ENCODE assay signal across 8 cellular contexts in the genomic region with DNA sequence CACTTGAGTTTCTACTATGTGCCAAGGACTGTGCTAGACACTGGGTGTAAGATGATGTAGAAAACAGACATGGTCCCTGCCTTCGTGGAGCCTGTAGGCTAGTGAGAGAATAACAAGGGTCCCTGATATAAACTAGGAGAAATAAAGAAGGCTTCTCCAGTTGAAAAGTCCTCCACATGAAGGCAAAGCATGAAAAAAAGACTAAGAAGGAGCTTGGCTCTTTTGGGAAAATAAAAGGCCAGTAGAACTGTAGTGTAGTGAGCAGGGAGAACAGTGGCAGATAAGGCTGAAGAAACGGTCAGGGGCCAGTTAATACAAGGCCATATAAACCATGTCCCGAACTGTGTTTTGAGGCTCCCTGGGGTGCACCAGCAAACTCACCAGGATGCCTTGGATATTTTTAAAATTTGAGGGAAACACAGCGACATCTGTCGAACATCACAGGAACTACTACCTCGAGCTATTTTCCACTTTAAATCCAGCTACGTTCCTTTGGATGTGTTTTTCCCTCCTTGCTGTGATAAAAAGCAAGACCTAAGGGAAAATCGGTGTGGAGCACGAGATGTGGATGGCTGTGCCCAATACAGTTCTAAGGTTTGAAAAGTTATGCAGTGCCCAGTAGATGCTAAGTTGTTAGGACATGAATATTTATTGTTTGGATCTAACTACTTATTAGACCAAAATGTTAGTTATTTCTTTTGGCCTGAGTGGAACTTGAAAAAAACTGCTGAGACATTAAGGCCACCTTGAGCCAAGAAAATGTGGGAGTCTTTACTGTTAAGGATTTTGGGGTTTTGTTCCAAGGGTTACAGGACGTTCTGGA. TPM values are rescaled to one million over a fixed set of nuclear protein-coding genes. Genes with fewer than 3 reads are reported as not detected.
DNase-seq lines count a peak whose midpoint lies in the region; ATAC-seq, FAIRE-seq and TF ChIP-seq lines count a peak whose summit lies in the region.

No MANE protein-coding gene starts in this region.

- TF ChIP-seq POLR2A in H54 (IDR thresholded peaks at IDR 0.05; ENCODE audit: low read depth, low read length), result no peak

- no peaks in the 10 kb centered on the region for H3K9me3 Mint-ChIP-seq in natural killer cell treated with Interleukin-12 subunit alpha and Interleukin-12 subunit beta and Interleukin-15 and Interleukin-18, amount 100 ng/mL, for 72 hours
- H3K9me3 Mint-ChIP-seq in type B pancreatic cell, result no peaks in the 10 kb centered on the region

- no peaks in the 10 kb centered on the region for H3K36me3 Mint-ChIP-seq in natural killer cell treated with Interleukin-12 subunit alpha and Interleukin-12 subunit beta and Interleukin-15 and Interleukin-18, amount 100 ng/mL, for 72 hours
- no peaks in the 10 kb centered on the region for H3K36me3 Mint-ChIP-seq in type B pancreatic cell

- peak; percentile 61 for DNase-seq in H54 (ENCODE audit: insufficient read length, low spot score)
- peak; percentile 21 to 75 for DNase-seq in NCI-H524 (lab: John Stamatoyannopoulos, UW)
- DNase-seq in activated T-cell treated with anti-CD3 and anti-CD28 coated beads, Interleukin-2, amount 50 U/mL, for 1 hour, result peak; percentile 35
- peak; percentile 73 for DNase-seq in fibroblast of mammary gland (ENCODE audit: low read depth)
- peak; percentile 76 for DNase-seq in natural killer cell treated with Interleukin-12 subunit alpha and Interleukin-12 subunit beta and Interleukin-15 and Interleukin-18, amount 100 ng/mL, for 72 hours (ENCODE audit: low spot score)
- DNase-seq in type B pancreatic cell (ENCODE audit: extremely low spot score, unreplicated experiment), result no peak

- peak; percentile 89 for TF ChIP-seq CTCF in C4-2B (conservative IDR thresholded peaks at IDR 0.05)
- TF ChIP-seq CTCF in fibroblast of mammary gland (conservative IDR thresholded peaks at IDR 0.05; ENCODE audit: control insufficient read depth, insufficient read depth, low read depth, low read length), result peak; percentile 85
- TF ChIP-seq CTCF in type B pancreatic cell (conservative IDR thresholded peaks at IDR 0.05), result peak; percentile 89

- no peak overlapping the region for H3K4me3 Mint-ChIP-seq in natural killer cell treated with Interleukin-12 subunit alpha and Interleukin-12 subunit beta and Interleukin-15 and Interleukin-18, amount 100 ng/mL, for 72 hours
- no peak overlapping the region for H3K4me3 Mint-ChIP-seq in type B pancreatic cell

- H3K4me3 ChIP-seq in fibroblast of mammary gland (ENCODE audit: control insufficient read depth, low read depth, low read length), result no peak overlapping the region

- no peak overlapping the region for H3K27ac ChIP-seq in C4-2B

- H3K27me3 Mint-ChIP-seq in natural killer cell treated with Interleukin-12 subunit alpha and Interleukin-12 subunit beta and Interleukin-15 and Interleukin-18, amount 100 ng/mL, for 72 hours, result peaks cover 0 to 5% of the 10 kb centered on the region in 2 donors
- no peaks in the 10 kb centered on the region for H3K27me3 Mint-ChIP-seq in type B pancreatic cell

- H3K27ac Mint-ChIP-seq in natural killer cell treated with Interleukin-12 subunit alpha and Interleukin-12 subunit beta and Interleukin-15 and Interleukin-18, amount 100 ng/mL, for 72 hours, result no peak overlapping the region
- H3K27ac Mint-ChIP-seq in type B pancreatic cell, result no peak overlapping the region

- FAIRE-seq in H54 (lab: Jason Lieb, UNC), result peak; percentile 98

- H3K4me1 Mint-ChIP-seq in natural killer cell treated with Interleukin-12 subunit alpha and Interleukin-12 subunit beta and Interleukin-15 and Interleukin-18, amount 100 ng/mL, for 72 hours (ENCODE audit: low read depth in 2 of 2), result peaks cover 0 to 2% of the 10 kb centered on the region in 2 donors
- peaks cover 8% of the 10 kb centered on the region for H3K4me1 Mint-ChIP-seq in type B pancreatic cell (ENCODE audit: unreplicated experiment)

- no peak for ATAC-seq in natural killer cell treated with Interleukin-12 subunit alpha and Interleukin-12 subunit beta and Interleukin-15 and Interleukin-18, amount 100 ng/mL, for 72 hours
- no peak for ATAC-seq in GM18909 (IDR thresholded peaks at IDR 0.05; ENCODE audit: poor library complexity, unreplicated experiment)

RNA-seq across cellular contexts. Expression of a gene that starts 8.5 kb away (rescaled TPM):
- total RNA-seq in natural killer cell treated with Interleukin-12 subunit alpha and Interleukin-12 subunit beta and Interleukin-15 and Interleukin-18, amount 100 ng/mL, for 72 hours, result 1 to 10 TPM; 8.6 to 8.8 TPM
- total RNA-seq in type B pancreatic cell (ENCODE audit: low replicate concordance), result 21.9 and 35.8 TPM in 2 replicates
